ENCODE assay signal across 1 cellular context in genomic region chr22:37664249-37665101, GRCh38.
TF ChIP-seq lines count a peak whose summit lies in the region.

No MANE protein-coding gene starts in this region.

TF ChIP-seq in SK-N-SH, 30 proteins besides CTCF, POLR2A, EP300 and RAD21:
- TF ChIP-seq NRF1 (IDR thresholded peaks at IDR 0.05; ENCODE audit: low read depth, low read length) (no peak), RCOR1 (IDR thresholded peaks at IDR 0.05; ENCODE audit: low read length) (no peak), SIN3A (IDR thresholded peaks at IDR 0.05; ENCODE audit: borderline replicate concordance, low read depth, low read length) (no peak)
- TF ChIP-seq, protein P1, sequence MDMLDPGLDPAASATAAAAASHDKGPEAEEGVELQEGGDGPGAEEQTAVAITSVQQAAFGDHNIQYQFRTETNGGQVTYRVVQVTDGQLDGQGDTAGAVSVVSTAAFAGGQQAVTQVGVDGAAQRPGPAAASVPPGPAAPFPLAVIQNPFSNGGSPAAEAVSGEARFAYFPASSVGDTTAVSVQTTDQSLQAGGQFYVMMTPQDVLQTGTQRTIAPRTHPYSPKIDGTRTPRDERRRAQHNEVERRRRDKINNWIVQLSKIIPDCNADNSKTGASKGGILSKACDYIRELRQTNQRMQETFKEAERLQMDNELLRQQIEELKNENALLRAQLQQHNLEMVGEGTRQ (IDR thresholded peaks at IDR 0.05; ENCODE audit: borderline replicate concordance, low read depth, low read length), result no peak
